ENCODE assay signal across 1 cellular context in the genomic region with DNA sequence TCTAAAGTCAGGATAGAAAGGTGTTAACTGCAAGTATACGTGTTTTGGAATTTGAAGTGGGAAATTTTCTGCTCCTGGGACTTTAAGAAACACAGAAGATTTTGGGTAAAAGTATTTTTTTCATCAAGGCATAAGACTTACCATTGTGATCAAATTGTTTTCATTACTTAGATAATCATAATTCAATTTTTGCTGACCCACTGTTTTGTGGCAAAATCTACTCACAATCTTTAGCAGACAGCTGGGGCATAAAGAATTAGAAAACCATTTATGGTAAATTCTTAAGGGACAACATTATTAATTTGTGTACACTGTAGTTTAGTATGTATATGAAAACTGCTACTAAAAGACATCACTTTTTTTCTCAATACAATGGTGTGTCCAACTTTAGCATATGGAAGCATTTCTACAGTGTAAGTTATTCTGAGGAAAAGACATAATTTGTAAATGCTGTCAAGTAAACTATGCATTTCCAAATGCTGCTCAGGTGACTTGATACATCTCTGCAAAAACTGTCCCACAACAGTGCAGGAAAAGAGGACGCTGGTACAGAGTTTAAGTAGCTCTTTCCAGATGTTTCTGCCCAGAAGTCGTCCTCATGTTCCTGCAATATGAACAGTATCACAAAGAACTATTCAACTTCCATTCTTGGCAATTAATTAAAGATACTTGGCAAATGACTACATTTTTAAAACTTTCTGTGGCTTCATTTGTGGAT.
TF ChIP-seq lines count a peak whose summit lies in the region.

No MANE protein-coding gene starts in this region.

TF ChIP-seq in IMR-90, 13 proteins besides CTCF, POLR2A, EP300 and RAD21 (continued from another document):
- TF ChIP-seq ELK1 (IDR thresholded peaks at IDR 0.05; ENCODE audit: borderline replicate concordance, low read depth, low read length): no peak
TF ChIP-seq in IMR-90: peak in this region for 1.
